In the genomic region with DNA sequence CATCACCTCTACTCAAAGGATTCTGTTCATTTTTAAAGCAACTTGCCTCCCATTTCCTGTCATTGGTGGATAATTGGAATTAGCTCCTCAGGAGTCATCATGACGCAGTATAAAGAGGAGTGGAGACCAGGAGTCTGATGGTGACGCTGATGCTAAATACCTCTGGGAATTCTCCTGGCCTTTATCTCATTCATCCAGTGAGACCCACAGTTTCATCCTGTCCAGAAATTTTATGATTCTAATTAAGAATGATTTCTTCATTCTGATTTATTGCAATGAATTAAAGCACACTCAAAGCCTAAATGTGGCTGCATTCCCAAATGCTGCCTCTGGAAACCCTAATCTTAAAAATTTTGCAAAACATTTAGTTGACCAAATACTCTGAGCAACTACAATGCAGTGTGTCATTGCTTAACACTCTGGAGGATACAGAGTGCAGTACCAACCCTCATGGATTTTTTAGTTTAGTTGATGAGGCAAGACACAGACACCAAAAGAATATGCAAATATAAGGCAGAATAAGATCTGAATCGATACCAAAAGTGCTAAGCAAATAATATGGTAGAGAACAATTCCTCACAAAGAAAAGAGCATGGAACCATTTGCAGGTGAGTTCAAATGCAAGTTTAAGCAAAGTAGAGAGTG, we compare ENCODE assay signal across 25 cellular contexts.
"Had no signal": no experiment of that assay in that cellular context is flagged by ENCODE, and none has a peak within 500 bp of the region (broad histone marks: within the 10 kb centered on the region; RNA-seq: fewer than 3 reads in every experiment).

No MANE protein-coding gene starts in this region.

- H3K36me3 ChIP-seq: breast epithelium, heart right ventricle, thoracic aorta had no signal

- H3K4me3 ChIP-seq: breast epithelium, heart right ventricle, lung, mucosa of descending colon, skin epidermis, thoracic aorta had no signal

- H3K27ac Mint-ChIP-seq: activated CD4-positive, alpha-beta memory T cell treated with anti-CD3 and anti-CD28 coated beads, Interleukin-2, amount 10 ng/mL, durations not matched to agents 7 days and 5 days; activated CD4-positive, alpha-beta T cell treated with anti-CD3 and anti-CD28 coated beads, Interleukin-2, amount 10 ng/mL, durations not matched to agents 7 days and 5 days; activated T-cell treated with anti-CD3 and anti-CD28 coated beads, Interleukin-2, amount 50 U/mL, for 24 hours; natural killer cell treated with Interleukin-12 subunit alpha and Interleukin-12 subunit beta and Interleukin-15 and Interleukin-18, amount 100 ng/mL, for 72 hours; stimulated activated naive CD8-positive, alpha-beta T cell treated with anti-CD3 and anti-CD28 coated beads, Interleukin-15, Interleukin-2, amounts not matched to agents 100 ng/mL and 50 ng/mL, for 24 hours; T-helper 17 cell had no signal

- H3K27me3 Mint-ChIP-seq: activated CD4-positive, alpha-beta memory T cell treated with anti-CD3 and anti-CD28 coated beads, Interleukin-2, amount 10 ng/mL, durations not matched to agents 7 days and 5 days; activated CD4-positive, alpha-beta T cell treated with anti-CD3 and anti-CD28 coated beads, Interleukin-2, amount 10 ng/mL, durations not matched to agents 7 days and 5 days; activated T-cell treated with anti-CD3 and anti-CD28 coated beads, Interleukin-2, amount 50 U/mL, for 24 hours; central memory CD8-positive, alpha-beta T cell had no signal

- H3K27me3 ChIP-seq: breast epithelium, heart right ventricle had no signal

- FAIRE-seq: urothelium cell line had no signal

- H3K9me3 Mint-ChIP-seq: activated CD4-positive, alpha-beta memory T cell treated with anti-CD3 and anti-CD28 coated beads, Interleukin-2, amount 10 ng/mL, durations not matched to agents 7 days and 5 days; activated CD4-positive, alpha-beta T cell treated with anti-CD3 and anti-CD28 coated beads, Interleukin-2, amount 10 ng/mL, durations not matched to agents 7 days and 5 days; central memory CD8-positive, alpha-beta T cell; natural killer cell treated with Interleukin-12 subunit alpha and Interleukin-12 subunit beta and Interleukin-15 and Interleukin-18, amount 100 ng/mL, for 72 hours had no signal

- H3K4me1 Mint-ChIP-seq: activated CD4-positive, alpha-beta memory T cell treated with anti-CD3 and anti-CD28 coated beads, Interleukin-2, amount 10 ng/mL, durations not matched to agents 7 days and 5 days; activated CD4-positive, alpha-beta T cell treated with anti-CD3 and anti-CD28 coated beads, Interleukin-2, amount 10 ng/mL, durations not matched to agents 7 days and 5 days; central memory CD8-positive, alpha-beta T cell; T-helper 17 cell had no signal

- H3K4me1 ChIP-seq: breast epithelium had no signal

- H3K27ac ChIP-seq: breast epithelium, heart right ventricle, skin epidermis, thoracic aorta had no signal

- H3K4me3 Mint-ChIP-seq: activated CD4-positive, alpha-beta memory T cell treated with anti-CD3 and anti-CD28 coated beads, Interleukin-2, amount 10 ng/mL, durations not matched to agents 7 days and 5 days; activated CD4-positive, alpha-beta T cell treated with anti-CD3 and anti-CD28 coated beads, Interleukin-2, amount 10 ng/mL, durations not matched to agents 7 days and 5 days; activated T-cell treated with anti-CD3 and anti-CD28 coated beads, Interleukin-2, amount 50 U/mL, for 24 hours; central memory CD8-positive, alpha-beta T cell; natural killer cell treated with Interleukin-12 subunit alpha and Interleukin-12 subunit beta and Interleukin-15 and Interleukin-18, amount 100 ng/mL, for 72 hours; stimulated activated naive CD8-positive, alpha-beta T cell treated with anti-CD3 and anti-CD28 coated beads, Interleukin-15, Interleukin-2, amounts not matched to agents 100 ng/mL and 50 ng/mL, for 24 hours; T-helper 17 cell had no signal

- ATAC-seq: mucosa of descending colon; natural killer cell treated with Interleukin-12 subunit alpha and Interleukin-12 subunit beta and Interleukin-15 and Interleukin-18, amount 100 ng/mL, for 72 hours; sciatic nerve; T-helper 17 cell had no signal

- H3K36me3 Mint-ChIP-seq: natural killer cell treated with Interleukin-12 subunit alpha and Interleukin-12 subunit beta and Interleukin-15 and Interleukin-18, amount 100 ng/mL, for 72 hours had no signal

- H3K9me3 ChIP-seq: breast epithelium, heart right ventricle, mucosa of descending colon, thoracic aorta had no signal

- DNase-seq: activated CD4-positive, alpha-beta memory T cell treated with anti-CD3 and anti-CD28 coated beads, Interleukin-2, amount 10 ng/mL, durations not matched to agents 7 days and 5 days; activated CD4-positive, alpha-beta T cell treated with anti-CD3 and anti-CD28 coated beads, Interleukin-2, amount 10 ng/mL, durations not matched to agents 7 days and 5 days; activated CD4-positive, CD25-positive, alpha-beta regulatory T cell treated with anti-CD3 and anti-CD28 coated beads, Interleukin-2, amount 50 U/mL, for 72 hours; activated CD8-positive, alpha-beta memory T cell treated with anti-CD3 and anti-CD28 coated beads, Interleukin-2, amount 50 U/mL, for 48 hours; activated gamma-delta T cell treated with Interleukin-2 at 50 U/mL for 16 hours; activated naive CD4-positive, alpha-beta T cell treated with anti-CD3 and anti-CD28 coated beads, Interleukin-2, amount 50 U/mL, for 16 hours; activated T-cell treated with anti-CD3 and anti-CD28 coated beads, Interleukin-2, amount 50 U/mL, for 24 hours; effector CD8-positive, alpha-beta T cell; foreskin fibroblast; heart right ventricle; mucosa of descending colon; stimulated activated CD4-positive, alpha-beta T cell treated with anti-CD3 and anti-CD28 coated beads, Interleukin-12 subunit alpha, Interleukin-12 subunit beta, amount 100 ng/mL, for 4 hours; stimulated activated CD4-positive, alpha-beta T cell treated with anti-CD3 and anti-CD28 coated beads, Interleukin-4, amount 100 ng/mL, for 1 hour; T-helper 17 cell; T1000; trophoblast cell had no signal
